Comparison of ENCODE assay signal across 14 cellular contexts in the genomic region with DNA sequence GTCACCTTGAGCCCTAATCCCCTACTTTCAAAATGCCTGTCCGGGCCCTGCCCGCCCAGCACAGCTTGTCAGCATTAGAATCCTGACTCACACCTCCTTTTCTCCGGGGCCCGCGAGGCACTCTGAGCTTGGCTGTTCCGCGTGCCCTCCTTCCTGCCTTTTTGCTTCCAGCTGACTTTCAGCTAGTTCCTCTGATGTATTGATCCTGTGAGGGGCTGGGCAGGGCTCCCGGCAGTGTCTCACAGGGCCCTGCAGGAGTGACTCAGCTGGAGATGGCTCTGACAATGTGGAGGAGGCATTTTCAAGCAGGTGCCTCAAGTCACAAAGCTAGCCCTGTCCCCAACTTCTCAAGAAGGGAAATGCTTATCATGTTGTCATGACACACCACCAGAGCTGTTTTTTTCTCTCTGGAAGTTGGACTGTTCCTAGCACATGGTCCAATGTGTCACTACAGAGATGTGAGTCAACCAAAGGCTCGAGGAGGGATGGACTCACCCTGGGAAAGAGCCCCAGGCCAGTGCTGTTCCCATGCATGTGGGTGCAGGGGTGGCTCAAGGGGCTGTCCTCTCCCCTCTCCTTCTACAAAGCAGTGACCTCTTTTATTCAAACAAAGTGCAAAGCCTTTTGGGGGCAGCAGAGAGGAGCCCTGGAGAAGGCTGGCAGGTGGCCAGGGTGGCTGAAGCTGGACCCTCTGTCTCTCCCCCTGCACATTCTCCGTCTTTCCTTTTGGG. TPM values are rescaled to one million over a fixed set of nuclear protein-coding genes. Genes with fewer than 3 reads are reported as not detected.
DNase-seq lines count a peak whose midpoint lies in the region; TF ChIP-seq lines count a peak whose summit lies in the region.
"Had no signal": no experiment of that assay in that cellular context is flagged by ENCODE, and none has a peak within 500 bp of the region (broad histone marks: within the 10 kb centered on the region; RNA-seq: fewer than 3 reads in every experiment).

No MANE protein-coding gene starts in this region.

- H3K9me3 Mint-ChIP-seq in HFFc6: no peaks in the 10 kb centered on the region
- H3K9me3 Mint-ChIP-seq: CD8-positive, alpha-beta memory T cell had no signal

- CTCF ChIA-PET in BJ (lab: Yijun Ruan, JAX): interaction anchor here (0.7 kb wide), 1 partner anchor 135 kb away, joined by 3 read pairs; no protein-coding TSS in a partner anchor

- H3K36me3 Mint-ChIP-seq in HFFc6 (ENCODE audit: low read depth): no peaks in the 10 kb centered on the region
- H3K36me3 Mint-ChIP-seq: activated naive CD8-positive, alpha-beta T cell; CD8-positive, alpha-beta memory T cell had no signal

- TF ChIP-seq CTCF in BJ (IDR thresholded peaks at IDR 0.05; ENCODE audit: insufficient read depth, low read depth, low read length): no peak
- peak; percentile 52; the same call in 1 of the 2 replicates for TF ChIP-seq CTCF in HFFc6 (IDR thresholded peaks at IDR 0.05)

- POLR2A ChIA-PET in BJ (lab: Charles Lee): no interaction called here

- H3K27me3 Mint-ChIP-seq in HFFc6 (ENCODE audit: insufficient read depth): peaks cover 17% of the 10 kb centered on the region
- H3K27me3 Mint-ChIP-seq: activated naive CD8-positive, alpha-beta T cell had no signal

- DNase-seq in BJ (ENCODE audit: low read depth) (peak; percentile 2), HFFc6 (peak; percentile 97), amniotic epithelial cell (ENCODE audit: low read depth) (peak; percentile 4), islet precursor cell (peak; percentile 87), T-helper 2 cell (no peak), SHP77 (lab: John Stamatoyannopoulos, UW) (no peak), GF-D8 (lab: John Stamatoyannopoulos, UW) (no peak)
- no peak for DNase-seq in activated CD4-positive, alpha-beta T cell treated with anti-CD3 and anti-CD28 coated beads for 1 hour
- DNase-seq: CD8-positive, alpha-beta memory T cell; stimulated activated CD4-positive, alpha-beta T cell treated with anti-CD3 and anti-CD28 coated beads, Interleukin-1b, Interleukin-23, amount 100 ng/mL, for 48 hours; stomach had no signal

- H3K4me1 Mint-ChIP-seq in HFFc6 (ENCODE audit: low read depth): peaks cover 19% of the 10 kb centered on the region

- no peaks in the 10 kb centered on the region for H3K36me3 ChIP-seq in BJ (ENCODE audit: control insufficient read depth, insufficient read depth, low read length)
- H3K36me3 ChIP-seq: neutrophil, SJCRH30, stomach had no signal

- no peak overlapping the region for H3K4me3 ChIP-seq in BJ (ENCODE audit: low read depth, low read length)
- H3K4me3 ChIP-seq: SJCRH30, stomach had no signal

- peak overlapping the region; percentile 70 for H3K4me3 Mint-ChIP-seq in HFFc6
- H3K4me3 Mint-ChIP-seq: activated naive CD8-positive, alpha-beta T cell; CD8-positive, alpha-beta memory T cell had no signal

- no peaks in the 10 kb centered on the region; the same call in 1 of the 2 replicates for H3K27me3 ChIP-seq in BJ (ENCODE audit: control insufficient read depth, insufficient read depth, low read length)
- H3K27me3 ChIP-seq: neutrophil, SJCRH30, stomach had no signal

- peak overlapping the region; percentile 97 for H3K27ac Mint-ChIP-seq in HFFc6
- H3K27ac Mint-ChIP-seq: activated naive CD8-positive, alpha-beta T cell had no signal

RNA-seq across cellular contexts. Expression of gene SYT6, which starts 30.6 kb away (rescaled TPM):
- polyA plus RNA-seq in BJ (2011; rRNA removed): not detected in 2 replicates
- not detected in 2 replicates for polyA minus RNA-seq in BJ (2011; rRNA and poly(A)+ RNA removed)
- total RNA-seq in HFFc6 (2021; fragmentation: NEBNext Ultra II Directional; extraction: Animal tissue kit (Norgen Biotek cat#: 25700)): not detected
- total RNA-seq: CD8-positive, alpha-beta memory T cell had no signal
- polyA plus RNA-seq: CD8-positive, alpha-beta memory T cell had no signal

Comparison
In these comparisons a context has a peak if more than half of its experiments do, and no peak if none do; other contexts are left out.
1. DNase-seq: peak in BJ (single experiment), HFFc6 (single experiment), amniotic epithelial cell (single experiment) and islet precursor cell (single experiment); none in T-helper 2 cell (0 of 5), activated CD4-positive, alpha-beta T cell treated with anti-CD3 and anti-CD28 coated beads for 1 hour (single experiment), SHP77 (0 of 2) and GF-D8 (single experiment).